8 cellular contexts compared by ENCODE assay signal in the genomic region with DNA sequence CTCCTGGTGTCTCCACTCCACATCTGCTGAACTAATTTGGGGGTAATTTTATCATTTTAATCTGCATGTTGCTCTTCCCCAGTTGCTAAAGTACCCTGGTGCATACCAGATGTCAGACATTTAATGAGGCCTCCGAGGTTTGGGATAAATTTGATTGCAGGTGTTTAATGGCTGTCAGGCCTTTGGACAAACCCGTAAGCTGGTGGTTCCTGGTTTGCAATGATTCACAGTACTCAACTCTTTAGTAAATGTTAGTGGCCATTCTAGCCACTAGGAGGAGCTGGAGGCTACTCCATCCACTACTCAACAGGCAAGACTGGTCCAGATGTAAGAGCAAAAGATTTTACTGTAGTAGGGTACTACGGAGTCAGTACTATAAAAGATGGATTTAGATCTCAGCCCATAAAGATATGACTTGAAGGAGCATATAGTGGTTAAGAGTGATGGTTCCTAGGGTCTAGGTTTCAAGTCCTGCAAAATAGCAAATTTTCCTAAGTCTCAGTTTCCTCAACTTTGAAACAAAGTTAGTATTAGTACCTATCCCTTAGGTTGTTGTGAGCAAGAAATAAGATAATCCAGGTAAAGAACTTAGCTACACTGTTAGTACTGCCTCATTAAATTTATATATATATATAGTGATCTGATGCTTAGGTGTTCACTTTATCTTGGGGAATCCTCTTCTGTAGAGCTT.
DNase-seq lines count a peak whose midpoint lies in the region; ATAC-seq and TF ChIP-seq lines count a peak whose summit lies in the region.

No MANE protein-coding gene starts in this region.

- H3K36me3 ChIP-seq in upper lobe of left lung = no peaks in the 10 kb centered on the region

- no peaks in the 10 kb centered on the region for H3K27me3 Mint-ChIP-seq in activated CD4-positive, alpha-beta memory T cell treated with anti-CD3 and anti-CD28 coated beads, Interleukin-2, amount 10 ng/mL, durations not matched to agents 7 days and 5 days
- H3K27me3 Mint-ChIP-seq in nephron (ENCODE audit: low read depth) = no peaks in the 10 kb centered on the region

- H3K36me3 Mint-ChIP-seq in activated CD4-positive, alpha-beta memory T cell treated with anti-CD3 and anti-CD28 coated beads, Interleukin-2, amount 10 ng/mL, durations not matched to agents 7 days and 5 days (ENCODE audit: low read depth) = no peaks in the 10 kb centered on the region
- no peaks in the 10 kb centered on the region for H3K36me3 Mint-ChIP-seq in nephron (ENCODE audit: low read depth)

- ATAC-seq in GM19372 (IDR thresholded peaks at IDR 0.05; ENCODE audit: low read depth, unreplicated experiment) (peak; percentile 96), HG03354 (IDR thresholded peaks at IDR 0.05; ENCODE audit: poor library complexity, severe bottlenecking, unreplicated experiment) (peak; percentile 99), upper lobe of left lung (ENCODE audit: low FRiP score in 2 of 2) (peak; percentile 77 to 80)

- H3K27ac Mint-ChIP-seq in activated CD4-positive, alpha-beta memory T cell treated with anti-CD3 and anti-CD28 coated beads, Interleukin-2, amount 10 ng/mL, durations not matched to agents 7 days and 5 days = no peak overlapping the region
- no peak overlapping the region for H3K27ac Mint-ChIP-seq in nephron

- DNase-seq in DMS 273 (lab: John Stamatoyannopoulos, UW; ENCODE audit: unreplicated experiment) = peak; percentile 82
- DNase-seq in NCI-H69 (lab: John Stamatoyannopoulos, UW) = peak; percentile 51
- peak; percentile 52 for DNase-seq in activated CD4-positive, alpha-beta memory T cell treated with anti-CD3 and anti-CD28 coated beads, Interleukin-2, amount 10 ng/mL, durations not matched to agents 7 days and 5 days
- DNase-seq in epithelial cell of proximal tubule (ENCODE audit: low read depth) = peak; percentile 36
- peak in 1 of 2 donors; percentile 30 for DNase-seq in upper lobe of left lung

- 19 to 37% methylated on average over 3 of the region's 3 CpGs for WGBS in upper lobe of left lung, 2 donors

- TF ChIP-seq EP300 in upper lobe of left lung (IDR thresholded peaks at IDR 0.05) = no peak

- POLR2A ChIA-PET in activated CD4-positive, alpha-beta memory T cell treated with anti-CD3 and anti-CD28 coated beads, Interleukin-2, amount 10 ng/mL, durations not matched to agents 7 days and 5 days (lab: Charles Lee) = no interaction called here

- H3K4me1 ChIP-seq in upper lobe of left lung = no peaks in the 10 kb centered on the region

- no peaks in the 10 kb centered on the region for H3K9me3 Mint-ChIP-seq in activated CD4-positive, alpha-beta memory T cell treated with anti-CD3 and anti-CD28 coated beads, Interleukin-2, amount 10 ng/mL, durations not matched to agents 7 days and 5 days
- H3K9me3 Mint-ChIP-seq in nephron = no peaks in the 10 kb centered on the region

- CTCF ChIA-PET in activated CD4-positive, alpha-beta memory T cell treated with anti-CD3 and anti-CD28 coated beads, Interleukin-2, amount 10 ng/mL, durations not matched to agents 7 days and 5 days (lab: Charles Lee) = interaction anchor here (0.7 to 2.3 kb wide), 14 partner anchors 10 to 913 kb away, joined by 3 to 14 read pairs (median 4); no protein-coding TSS in a partner anchor

- no peaks in the 10 kb centered on the region for H3K27me3 ChIP-seq in upper lobe of left lung

- H3K4me1 Mint-ChIP-seq in activated CD4-positive, alpha-beta memory T cell treated with anti-CD3 and anti-CD28 coated beads, Interleukin-2, amount 10 ng/mL, durations not matched to agents 7 days and 5 days = peaks cover 8% of the 10 kb centered on the region
- no peaks in the 10 kb centered on the region for H3K4me1 Mint-ChIP-seq in nephron

- TF ChIP-seq CTCF in epithelial cell of proximal tubule (conservative IDR thresholded peaks at IDR 0.05; ENCODE audit: low read depth, low read length) = peak; percentile 92
- TF ChIP-seq CTCF in nephron (IDR thresholded peaks at IDR 0.05; ENCODE audit: unreplicated experiment in 3 of 3) = peak; percentile 67 to 81 (median 80)
- TF ChIP-seq CTCF in upper lobe of left lung (IDR thresholded peaks at IDR 0.05) = peak; percentile 26 to 64 (median 54)

- H3K27ac ChIP-seq in upper lobe of left lung = no peak overlapping the region

- H3K4me3 Mint-ChIP-seq in activated CD4-positive, alpha-beta memory T cell treated with anti-CD3 and anti-CD28 coated beads, Interleukin-2, amount 10 ng/mL, durations not matched to agents 7 days and 5 days = no peak overlapping the region
- no peak overlapping the region for H3K4me3 Mint-ChIP-seq in nephron

- H3K9me3 ChIP-seq in upper lobe of left lung = no peaks in the 10 kb centered on the region

- no peak for TF ChIP-seq POLR2A in upper lobe of left lung (IDR thresholded peaks at IDR 0.05)

- H3K4me3 ChIP-seq in epithelial cell of proximal tubule (ENCODE audit: low read depth, low read length) = no peak overlapping the region
- no peak overlapping the region for H3K4me3 ChIP-seq in upper lobe of left lung
